ENCODE assay signal across 1 cellular context in genomic region chr19:45253396-45254027, GRCh38.
TF ChIP-seq lines count a peak whose summit lies in the region.

No MANE protein-coding gene starts in this region.

TF ChIP-seq in GM12878, 131 proteins besides CTCF, POLR2A, EP300 and RAD21 (continued from another document):
- TF ChIP-seq ZNF592 (IDR thresholded peaks at IDR 0.05) = no peak
- peak; percentile 80; the same call in 1 of the 2 replicates for TF ChIP-seq NFXL1 (IDR thresholded peaks at IDR 0.05; ENCODE audit: borderline replicate concordance)
- no peak for TF ChIP-seq BMI1 (IDR thresholded peaks at IDR 0.05; ENCODE audit: borderline replicate concordance)
